ENCODE assay signal across 1 cellular context in the genomic region with DNA sequence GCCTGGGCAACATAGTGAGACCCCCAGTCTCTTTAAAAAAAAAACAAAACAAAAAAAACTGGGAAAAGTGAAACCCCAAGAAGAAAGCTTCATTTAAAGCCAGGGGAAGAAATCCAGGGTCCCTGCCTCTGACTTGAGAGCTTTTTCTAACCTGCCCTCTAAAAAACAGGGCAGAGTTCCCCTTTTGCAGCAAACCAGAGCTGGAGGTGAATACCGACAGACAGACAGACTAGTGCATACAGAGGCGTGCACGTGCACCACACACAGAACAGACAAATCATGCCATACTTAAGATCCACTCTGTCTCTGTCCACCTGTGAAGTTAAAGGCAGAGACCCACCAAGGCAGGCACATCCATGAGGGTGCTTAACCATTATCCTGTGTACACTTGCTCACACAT.
TF ChIP-seq lines count a peak whose summit lies in the region.

No MANE protein-coding gene starts in this region.

TF ChIP-seq in A549, 52 proteins besides CTCF, POLR2A, EP300 and RAD21 (continued from another document):
- TF ChIP-seq, protein P1, sequence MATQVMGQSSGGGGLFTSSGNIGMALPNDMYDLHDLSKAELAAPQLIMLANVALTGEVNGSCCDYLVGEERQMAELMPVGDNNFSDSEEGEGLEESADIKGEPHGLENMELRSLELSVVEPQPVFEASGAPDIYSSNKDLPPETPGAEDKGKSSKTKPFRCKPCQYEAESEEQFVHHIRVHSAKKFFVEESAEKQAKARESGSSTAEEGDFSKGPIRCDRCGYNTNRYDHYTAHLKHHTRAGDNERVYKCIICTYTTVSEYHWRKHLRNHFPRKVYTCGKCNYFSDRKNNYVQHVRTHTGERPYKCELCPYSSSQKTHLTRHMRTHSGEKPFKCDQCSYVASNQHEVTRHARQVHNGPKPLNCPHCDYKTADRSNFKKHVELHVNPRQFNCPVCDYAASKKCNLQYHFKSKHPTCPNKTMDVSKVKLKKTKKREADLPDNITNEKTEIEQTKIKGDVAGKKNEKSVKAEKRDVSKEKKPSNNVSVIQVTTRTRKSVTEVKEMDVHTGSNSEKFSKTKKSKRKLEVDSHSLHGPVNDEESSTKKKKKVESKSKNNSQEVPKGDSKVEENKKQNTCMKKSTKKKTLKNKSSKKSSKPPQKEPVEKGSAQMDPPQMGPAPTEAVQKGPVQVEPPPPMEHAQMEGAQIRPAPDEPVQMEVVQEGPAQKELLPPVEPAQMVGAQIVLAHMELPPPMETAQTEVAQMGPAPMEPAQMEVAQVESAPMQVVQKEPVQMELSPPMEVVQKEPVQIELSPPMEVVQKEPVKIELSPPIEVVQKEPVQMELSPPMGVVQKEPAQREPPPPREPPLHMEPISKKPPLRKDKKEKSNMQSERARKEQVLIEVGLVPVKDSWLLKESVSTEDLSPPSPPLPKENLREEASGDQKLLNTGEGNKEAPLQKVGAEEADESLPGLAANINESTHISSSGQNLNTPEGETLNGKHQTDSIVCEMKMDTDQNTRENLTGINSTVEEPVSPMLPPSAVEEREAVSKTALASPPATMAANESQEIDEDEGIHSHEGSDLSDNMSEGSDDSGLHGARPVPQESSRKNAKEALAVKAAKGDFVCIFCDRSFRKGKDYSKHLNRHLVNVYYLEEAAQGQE (IDR thresholded peaks at IDR 0.05): no peak
- no peak for TF ChIP-seq TFCP2L1 (CRISPR knock-in tag; IDR thresholded peaks at IDR 0.05)
